ENCODE assay signal across 15 cellular contexts in genomic region chr18:59718108-59719057, GRCh38. TPM values are rescaled to one million over a fixed set of nuclear protein-coding genes. Genes with fewer than 3 reads are reported as not detected.
DNase-seq lines count a peak whose midpoint lies in the region; ATAC-seq and TF ChIP-seq lines count a peak whose summit lies in the region.
"Had no signal": no experiment of that assay in that cellular context is flagged by ENCODE, and none has a peak within 500 bp of the region (broad histone marks: within the 10 kb centered on the region; RNA-seq: fewer than 3 reads in every experiment).

No MANE protein-coding gene starts in this region.

- intact Hi-C loops in PC-3 (cut with micrococcal nuclease) (loop anchor here (5.0 kb wide), 1 partner anchor 64 kb away; no protein-coding TSS in a partner anchor), transverse colon (cut with DNase I; ENCODE audit: low total_unique reads) (loop anchor here (10.0 kb wide), 1 partner anchor 96 kb away; no protein-coding TSS in a partner anchor)

- no peaks in the 10 kb centered on the region for H3K36me3 Mint-ChIP-seq in nephron (ENCODE audit: low read depth)

- no peak overlapping the region for H3K4me3 ChIP-seq in PC-3 (ENCODE audit: low read length)
- H3K4me3 ChIP-seq in transverse colon = no peak overlapping the region

- peak; percentile 87 for ATAC-seq in PC-3

- CTCF ChIA-PET in PC-3 (lab: Charles Lee) = interaction anchor here (1.0 to 1.1 kb wide), 2 partner anchors 21 to 61 kb away, joined by 5 read pairs; partner anchors contain the start of gene CCBE1

- H3K27me3 ChIP-seq in PC-3 (ENCODE audit: low read length) (no peaks in the 10 kb centered on the region), transverse colon (no peaks in the 10 kb centered on the region)

- no peaks in the 10 kb centered on the region for H3K79me2 ChIP-seq in PC-3 (ENCODE audit: low read length)

- peak overlapping the region; percentile 68 for H3K27ac ChIP-seq in PC-3 (ENCODE audit: low read length)
- H3K27ac ChIP-seq in transverse colon = no peak overlapping the region

- no peak overlapping the region for H3K4me3 Mint-ChIP-seq in nephron

- peaks cover 43% of the 10 kb centered on the region for H3K4me1 Mint-ChIP-seq in nephron

- peaks cover 3% of the 10 kb centered on the region for H3K9me3 Mint-ChIP-seq in nephron

- H3K4me1 ChIP-seq in PC-3 (ENCODE audit: insufficient read depth, low read length) (peaks cover 46% of the 10 kb centered on the region), transverse colon (no peaks in the 10 kb centered on the region)
- H3K4me1 ChIP-seq: Caco-2 had no signal

- in situ Hi-C loops in Caki2 (cut with HindIII; ENCODE audit: low pct_unique_long_range_greater_than_20kb, low sequenced_read_pairs) (no loop called here), transverse colon (cut with MboI; ENCODE audit: low pct_ligation_motif_present in 1 of 4, low pct_unique_long_range_greater_than_20kb in 1 of 4, low sequenced_read_pairs in 3 of 4) (no loop called here)

- TF ChIP-seq POLR2A in transverse colon (IDR thresholded peaks at IDR 0.05) = no peak

- H3K27me3 Mint-ChIP-seq in nephron (ENCODE audit: low read depth) = peaks cover 19% of the 10 kb centered on the region

- H3K9me3 ChIP-seq in PC-3 (ENCODE audit: low read length) = no peaks in the 10 kb centered on the region
- H3K9me3 ChIP-seq in transverse colon = no peaks in the 10 kb centered on the region
- H3K9me3 ChIP-seq: Caco-2 had no signal

- peak overlapping the region; percentile 62 for H3K4me2 ChIP-seq in PC-3 (ENCODE audit: low read length)

- no peaks in the 10 kb centered on the region for H3F3A ChIP-seq in PC-3 (ENCODE audit: low read length, unreplicated experiment)

- no peak overlapping the region for H2AFZ ChIP-seq in PC-3 (ENCODE audit: low read length)

- TSS peak; percentile 77 for BruUV-seq in PC-3 (replicated peaks; lab: Mats Ljungman, UMichigan)

- peak overlapping the region in 2 of 3 experiments; percentile 39 to 68 for H3K27ac Mint-ChIP-seq in nephron

- no peak for TF ChIP-seq CTCF in PC-3 (conservative IDR thresholded peaks at IDR 0.05; ENCODE audit: low read depth, low read length)
- no peak for TF ChIP-seq CTCF in nephron (IDR thresholded peaks at IDR 0.05; ENCODE audit: unreplicated experiment in 3 of 3)
- no peak for TF ChIP-seq CTCF in transverse colon (IDR thresholded peaks at IDR 0.05)

- WGBS in transverse colon (ENCODE audit: low coverage in 1 of 2), 2 donors = 64 to 72% methylated on average over 5 to 7 of the region's 7 CpGs

- H4K20me1 ChIP-seq in PC-3 (ENCODE audit: low read length) = no peaks in the 10 kb centered on the region

- H3K9me2 ChIP-seq in PC-3 (replicated peaks; ENCODE audit: low read length) = no peaks in the 10 kb centered on the region

- POLR2A ChIA-PET in PC-3 (lab: Charles Lee; ENCODE audit: unreplicated experiment) = interaction anchor here (0.7 kb wide), 1 partner anchor 18 kb away, joined by 4 read pairs; no protein-coding TSS in a partner anchor

- no peaks in the 10 kb centered on the region for H3K36me3 ChIP-seq in PC-3 (ENCODE audit: low read depth, low read length)
- no peaks in the 10 kb centered on the region for H3K36me3 ChIP-seq in transverse colon

- no peak for TF ChIP-seq EP300 in transverse colon (IDR thresholded peaks at IDR 0.05; ENCODE audit: low read depth)

- DNase-seq in Caki2 (ENCODE audit: low read depth) (peak; percentile 62), PC-3 (peak; percentile 98), dermis blood vessel endothelial cell (peak; percentile 30), NCI-H1417 treated with DMSO at 0.1 percent for 48 hours (lab: John Stamatoyannopoulos, UW) (no peak), NCI-H524 treated with DMSO at 0.1 percent for 48 hours (lab: John Stamatoyannopoulos, UW) (no peak), SHP77 treated with DMSO at 0.1 percent for 48 hours (lab: John Stamatoyannopoulos, UW) (no peak), transverse colon (no peak)
- DNase-seq: Caco-2; Karpas-422; NCI-H526 treated with DMSO at 0.1 percent for 48 hours; nucleus accumbens; stimulated activated CD4-positive, alpha-beta T cell treated with anti-CD3 and anti-CD28 coated beads, Interleukin-4, amount 100 ng/mL, for 1 hour had no signal

- no peak overlapping the region for H3K9ac ChIP-seq in PC-3 (ENCODE audit: low read length)

RNA-seq across cellular contexts. Expression of gene CCBE1, which starts 21.2 kb away (rescaled TPM):
- 0.17 TPM in 1 of 2 replicates, not detected in the other for total RNA-seq in Caki2 (2014; rRNA removed; shearing (Covaris generic); ENCODE audit: low replicate concordance)
- total RNA-seq in PC-3 (2014; rRNA removed) (13.9 and 20.8 TPM in 2 replicates), dermis blood vessel endothelial cell (0.14 and 0.68 TPM in 2 replicates), transverse colon (10 to 100 TPM in 2 of 4 donors, 1 to 10 TPM in 2; 6.1 to 43.0 (median 15.7) TPM)
- total RNA-seq: activated CD8-positive, alpha-beta memory T cell treated with anti-CD3 and anti-CD28 coated beads for 36 hours; T-helper 1 cell treated with Interleukin-12 subunit alpha and Interleukin-12 subunit beta and Interleukin-4 antibody, amounts not matched to agents 30 ng/mL and 1 ng/mL, for 36 hours had no signal

Comparison
In these comparisons a context has a peak if more than half of its experiments do, and no peak if none do; other contexts are left out.
1. DNase-seq: peak in Caki2 (single experiment), PC-3 (single experiment) and dermis blood vessel endothelial cell (single experiment); none in NCI-H1417 treated with DMSO at 0.1 percent for 48 hours (single experiment), NCI-H524 treated with DMSO at 0.1 percent for 48 hours (single experiment), SHP77 treated with DMSO at 0.1 percent for 48 hours (single experiment) and transverse colon (single experiment).